Comparison of ENCODE assay signal across 21 cellular contexts in genomic region chr12:52216807-52217206, GRCh38. TPM values are rescaled to one million over a fixed set of nuclear protein-coding genes. Genes with fewer than 3 reads are reported as not detected.
DNase-seq lines count a peak whose midpoint lies in the region; TF ChIP-seq lines count a peak whose summit lies in the region.
"Had no signal": no experiment of that assay in that cellular context is flagged by ENCODE, and none has a peak within 500 bp of the region (broad histone marks: within the 10 kb centered on the region; RNA-seq: fewer than 3 reads in every experiment).

No MANE protein-coding gene starts in this region.

- no peak for TF ChIP-seq POLR2A in uterus (IDR thresholded peaks at IDR 0.05)

- H3K4me3 ChIP-seq in Caco-2 (ENCODE audit: low read depth, low read length) (no peak overlapping the region), endodermal cell (ENCODE audit: low read length) (no peak overlapping the region), uterus (no peak overlapping the region)
- H3K4me3 ChIP-seq: K562 had no signal

- intact Hi-C loops in Caco-2 (cut with micrococcal nuclease; ENCODE audit: unreplicated experiment), result loop anchor here (5.0 kb wide), 1 partner anchor 90 kb away; no protein-coding TSS in a partner anchor
- intact Hi-C loops in posterior vena cava (cut with DNase I), result no loop called here
- intact Hi-C loops in uterus (cut with DNase I; ENCODE audit: low total_unique reads), result no loop called here

- POLR2A ChIA-PET in Caco-2 (lab: Charles Lee), result interaction anchor here (0.6 to 1.0 kb wide), 2 partner anchors 22 to 91 kb away, joined by 3 to 5 read pairs; no protein-coding TSS in a partner anchor

- H3K4me1 ChIP-seq in Caco-2 (peaks cover 48% of the 10 kb centered on the region), endodermal cell (ENCODE audit: control insufficient read depth, insufficient read depth, low read length) (no peaks in the 10 kb centered on the region), uterus (peaks cover 0 to 4% of the 10 kb centered on the region in 2 donors)

- no peaks in the 10 kb centered on the region for H3K36me3 ChIP-seq in Caco-2 (ENCODE audit: control insufficient read depth, insufficient read depth, low read length)
- no peaks in the 10 kb centered on the region for H3K36me3 ChIP-seq in endodermal cell (ENCODE audit: control insufficient read depth, insufficient read depth, low read length)
- H3K36me3 ChIP-seq in uterus, result no peaks in the 10 kb centered on the region

- no peak overlapping the region for H3K9ac ChIP-seq in endodermal cell (ENCODE audit: extremely low read depth, low read length, poor library complexity, severe bottlenecking)

- H3K4me1 Mint-ChIP-seq in Caco-2 (ENCODE audit: low read depth, unreplicated experiment) (peaks cover 45% of the 10 kb centered on the region), endodermal cell (no peaks in the 10 kb centered on the region), endothelial cell (ENCODE audit: unreplicated experiment) (peaks cover 11% of the 10 kb centered on the region)
- no peaks in the 10 kb centered on the region for H3K4me1 Mint-ChIP-seq in T-helper 2 cell treated with Interferon-gamma antibody and Interleukin-4, amounts not matched to agents 5 μg/mL and 100 μg/mL, for 36 hours (ENCODE audit: low read depth)

- H3K27ac ChIP-seq in endodermal cell (ENCODE audit: low read depth, low read length), result no peak overlapping the region
- H3K27ac ChIP-seq in uterus, result no peak overlapping the region
- H3K27ac ChIP-seq: HL-60 had no signal

- TF ChIP-seq CTCF in Caco-2 (IDR thresholded peaks at IDR 0.05; ENCODE audit: insufficient read depth in 1 of 2, low read depth in 1 of 2, low read length in 1 of 2, severe bottlenecking in 1 of 2, unreplicated experiment in 1 of 2) (no peak), endodermal cell (conservative IDR thresholded peaks at IDR 0.05) (no peak), uterus (IDR thresholded peaks at IDR 0.05) (no peak), endothelial cell (IDR thresholded peaks at IDR 0.05; ENCODE audit: unreplicated experiment) (no peak)

- H3K27me3 ChIP-seq in Caco-2 (replicated peaks; ENCODE audit: control insufficient read depth, insufficient read depth, low read length), result no peaks in the 10 kb centered on the region
- H3K27me3 ChIP-seq in endodermal cell (ENCODE audit: control insufficient read depth, insufficient read depth, low read length, poor library complexity, severe bottlenecking), result peaks cover 9% of the 10 kb centered on the region
- H3K27me3 ChIP-seq in uterus, result no peaks in the 10 kb centered on the region

- CTCF ChIA-PET in Caco-2 (lab: Charles Lee), result interaction anchor here (1.4 kb wide), 1 partner anchor 64 kb away, joined by 6 read pairs; no protein-coding TSS in a partner anchor

- H3K27me3 Mint-ChIP-seq in Caco-2 (ENCODE audit: insufficient read depth, unreplicated experiment) (no peaks in the 10 kb centered on the region), endodermal cell (ENCODE audit: insufficient read depth) (peaks cover 2% of the 10 kb centered on the region), endothelial cell (ENCODE audit: unreplicated experiment) (peaks cover 8% of the 10 kb centered on the region)
- peaks cover 13% of the 10 kb centered on the region for H3K27me3 Mint-ChIP-seq in T-helper 2 cell treated with Interferon-gamma antibody and Interleukin-4, amounts not matched to agents 5 μg/mL and 100 μg/mL, for 36 hours (ENCODE audit: low read depth)

- H3K9me3 Mint-ChIP-seq in Caco-2 (ENCODE audit: unreplicated experiment) (no peaks in the 10 kb centered on the region), endodermal cell (no peaks in the 10 kb centered on the region), endothelial cell (ENCODE audit: unreplicated experiment) (no peaks in the 10 kb centered on the region)
- no peaks in the 10 kb centered on the region for H3K9me3 Mint-ChIP-seq in T-helper 2 cell treated with Interferon-gamma antibody and Interleukin-4, amounts not matched to agents 5 μg/mL and 100 μg/mL, for 36 hours
- H3K9me3 Mint-ChIP-seq: activated naive CD8-positive, alpha-beta T cell treated with anti-CD3 and anti-CD28 coated beads for 36 hours; activated T-cell treated with anti-CD3 and anti-CD28 coated beads, Interleukin-2, amount 50 U/mL, for 4 hours had no signal

- no TSS peak for BruUV-seq in Caco-2 (replicated peaks; lab: Mats Ljungman, UMichigan)

- H3K9me3 ChIP-seq in Caco-2, result no peaks in the 10 kb centered on the region
- no peaks in the 10 kb centered on the region for H3K9me3 ChIP-seq in endodermal cell (ENCODE audit: control insufficient read depth, low read length)
- H3K9me3 ChIP-seq in uterus, result no peaks in the 10 kb centered on the region

- no CpG with 5 or more reads among the region's 1 CpG for WGBS in endodermal cell (ENCODE audit: insufficient coverage in 1 of 2, insufficient read length in 1 of 2), 2 experiments

- peak overlapping the region; percentile 72 for H3K27ac Mint-ChIP-seq in Caco-2 (ENCODE audit: unreplicated experiment)
- no peak overlapping the region for H3K27ac Mint-ChIP-seq in endodermal cell
- no peak overlapping the region for H3K27ac Mint-ChIP-seq in endothelial cell (ENCODE audit: unreplicated experiment)
- H3K27ac Mint-ChIP-seq in T-helper 2 cell treated with Interferon-gamma antibody and Interleukin-4, amounts not matched to agents 5 μg/mL and 100 μg/mL, for 36 hours, result no peak overlapping the region
- H3K27ac Mint-ChIP-seq: activated naive CD8-positive, alpha-beta T cell treated with anti-CD3 and anti-CD28 coated beads for 36 hours had no signal

- H3K4me3 Mint-ChIP-seq in Caco-2 (ENCODE audit: unreplicated experiment), result no peak overlapping the region
- no peak overlapping the region for H3K4me3 Mint-ChIP-seq in endodermal cell
- no peak overlapping the region for H3K4me3 Mint-ChIP-seq in endothelial cell (ENCODE audit: unreplicated experiment)
- no peak overlapping the region for H3K4me3 Mint-ChIP-seq in T-helper 2 cell treated with Interferon-gamma antibody and Interleukin-4, amounts not matched to agents 5 μg/mL and 100 μg/mL, for 36 hours
- H3K4me3 Mint-ChIP-seq: activated naive CD8-positive, alpha-beta T cell treated with anti-CD3 and anti-CD28 coated beads for 36 hours; activated T-cell treated with anti-CD3 and anti-CD28 coated beads, Interleukin-2, amount 50 U/mL, for 4 hours had no signal

- DNase-seq in Caco-2 (no peak), NCI-H2029 (lab: John Stamatoyannopoulos, UW) (peak; percentile 54), endodermal cell (peak; percentile 45), posterior vena cava (ENCODE audit: low spot score) (peak; percentile 73), uterus (no peak), kidney glomerular epithelial cell (lab: John Stamatoyannopoulos, UW) (no peak), endothelial cell (ENCODE audit: low spot score) (no peak)
- no peak for DNase-seq in T-helper 2 cell treated with Interferon-gamma antibody and Interleukin-4, amounts not matched to agents 5 μg/mL and 100 μg/mL, for 36 hours (ENCODE audit: low spot score)
- DNase-seq: activated CD4-positive, alpha-beta T cell treated with anti-CD3 and anti-CD28 coated beads, Interleukin-2, amount 50 U/mL, for 48 hours; activated naive CD8-positive, alpha-beta T cell treated with anti-CD3 and anti-CD28 coated beads for 36 hours; activated T-cell treated with anti-CD3 and anti-CD28 coated beads, Interleukin-2, amount 50 U/mL, for 4 hours; effector CD4-positive, alpha-beta T cell; hippocampal formation; NCI-H1092; NCI-H748 treated with DMSO at 0.1 percent for 48 hours; occipital lobe; stimulated activated CD4-positive, alpha-beta T cell treated with anti-CD3 and anti-CD28 coated beads, Interleukin-4, amount 100 ng/mL, for 24 hours; T-helper 1 cell had no signal

- H3K36me3 Mint-ChIP-seq in Caco-2 (ENCODE audit: insufficient read depth, unreplicated experiment), result no peaks in the 10 kb centered on the region
- H3K36me3 Mint-ChIP-seq in endodermal cell (ENCODE audit: low read depth), result no peaks in the 10 kb centered on the region
- H3K36me3 Mint-ChIP-seq in endothelial cell (ENCODE audit: low read depth, unreplicated experiment), result no peaks in the 10 kb centered on the region
- no peaks in the 10 kb centered on the region for H3K36me3 Mint-ChIP-seq in T-helper 2 cell treated with Interferon-gamma antibody and Interleukin-4, amounts not matched to agents 5 μg/mL and 100 μg/mL, for 36 hours (ENCODE audit: low read depth)
- H3K36me3 Mint-ChIP-seq: activated naive CD8-positive, alpha-beta T cell treated with anti-CD3 and anti-CD28 coated beads for 36 hours had no signal

RNA-seq across cellular contexts. Expression of gene KRT7, which starts 16.2 kb away (rescaled TPM):
- total RNA-seq in Caco-2 (2022) (13.9 and 19.9 TPM in 2 replicates), endodermal cell (1 to 10 TPM in 1 of 2 donors, not detected in 1; 1.5 TPM), posterior vena cava (1 to 10 TPM; 4.1 to 6.8 TPM), uterus (10 to 100 TPM in 1 of 4 donors, 1 to 10 TPM in 2, not detected in 1; 2.1 to 51.2 (median 5.1) TPM), endothelial cell (ENCODE audit: unreplicated experiment) (not detected)
- 1.6 TPM for polyA plus RNA-seq in endodermal cell (2013, experiment 1 of 2)
- polyA plus RNA-seq in endodermal cell (2013, experiment 2 of 2), result 0.37 TPM
- total RNA-seq: occipital lobe, skeletal muscle tissue had no signal
- polyA plus RNA-seq: K562 had no signal

RNA-seq across cellular contexts. Expression of gene KRT80, which starts 25.0 kb away (rescaled TPM):
- total RNA-seq in Caco-2 (2022) (0.26 and 0.29 TPM in 2 replicates), endodermal cell (under 1 TPM; 0.07 to 0.09 TPM), posterior vena cava (under 1 TPM; 0.19 to 0.48 TPM), uterus (1 to 10 TPM in 1 of 4 donors, not detected in 3; 1.1 TPM), endothelial cell (ENCODE audit: unreplicated experiment) (1.5 TPM)
- 0.11 TPM for polyA plus RNA-seq in endodermal cell (2013, experiment 1 of 2)
- 0.08 TPM for polyA plus RNA-seq in endodermal cell (2013, experiment 2 of 2)
- total RNA-seq: activated naive CD8-positive, alpha-beta T cell treated with anti-CD3 and anti-CD28 coated beads for 36 hours; K562; occipital lobe had no signal
- polyA plus RNA-seq: K562 had no signal

RNA-seq across cellular contexts. Expression of gene KRT86, which starts 57.6 kb away (rescaled TPM):
- total RNA-seq in Caco-2 (2022) (not detected in 2 replicates), endodermal cell (not detected), posterior vena cava (not detected), uterus (under 1 TPM in 1 of 4 donors, not detected in 3; 0.35 TPM), endothelial cell (ENCODE audit: unreplicated experiment) (not detected)
- polyA plus RNA-seq in endodermal cell (2013, experiment 1 of 2), result not detected
- polyA plus RNA-seq in endodermal cell (2013, experiment 2 of 2), result not detected
- total RNA-seq: activated naive CD8-positive, alpha-beta T cell treated with anti-CD3 and anti-CD28 coated beads for 36 hours; activated T-cell treated with anti-CD3 and anti-CD28 coated beads, Interleukin-2, amount 50 U/mL, for 4 hours; K562 had no signal
- polyA plus RNA-seq: K562 had no signal

Comparison
In these comparisons a context has a peak if more than half of its experiments do, and no peak if none do; other contexts are left out.
1. DNase-seq: peak in NCI-H2029 (single experiment), endodermal cell (single experiment) and posterior vena cava (single experiment); none in Caco-2 (0 of 2), uterus (0 of 2), kidney glomerular epithelial cell (single experiment), endothelial cell (single experiment) and T-helper 2 cell treated with Interferon-gamma antibody and Interleukin-4, amounts not matched to agents 5 μg/mL and 100 μg/mL, for 36 hours (single experiment).